Comparison of ENCODE assay signal across 18 cellular contexts in genomic region chr12:125097427-125097826, GRCh38. TPM values are rescaled to one million over a fixed set of nuclear protein-coding genes. Genes with fewer than 3 reads are reported as not detected.
A peak's percentile ranks its signal among the peaks of the same experiment; 100 is the strongest.
DNase-seq lines count a peak whose midpoint lies in the region; ATAC-seq, FAIRE-seq and TF ChIP-seq lines count a peak whose summit lies in the region.
"Had no signal": no experiment of that assay in that cellular context is flagged by ENCODE, and none has a peak within 500 bp of the region (broad histone marks: within the 10 kb centered on the region; RNA-seq: fewer than 3 reads in every experiment).

No MANE protein-coding gene starts in this region.

- no peak overlapping the region for H3K23ac ChIP-seq in H9 (ENCODE audit: insufficient read length, low read depth, low read length)

- no peak overlapping the region for H4K91ac ChIP-seq in H9 (ENCODE audit: insufficient read length, low read depth, low read length)

- no peak overlapping the region for H3T11ph ChIP-seq in H9 (ENCODE audit: low read length)

- H2BK12ac ChIP-seq in H9 (ENCODE audit: insufficient read length, low read depth, low read length): no peak overlapping the region

- no peaks in the 10 kb centered on the region for H3K9me3 Mint-ChIP-seq in activated CD4-positive, alpha-beta T cell treated with anti-CD3 and anti-CD28 coated beads for 36 hours (ENCODE audit: low read depth)
- H3K9me3 Mint-ChIP-seq in H9: no peaks in the 10 kb centered on the region
- H3K9me3 Mint-ChIP-seq: CD4-positive, CD25-positive, alpha-beta regulatory T cell had no signal

- H4K8ac ChIP-seq in H9 (replicated peaks; ENCODE audit: insufficient read length, low read depth, low read length): no peak overlapping the region

- H2AFZ ChIP-seq in H9 (ENCODE audit: low read length): no peak overlapping the region
- no peak overlapping the region for H2AFZ ChIP-seq in K562 (ENCODE audit: low read depth, low read length)

- H3K56ac ChIP-seq in H9 (ENCODE audit: insufficient read length, low read depth, low read length): no peak overlapping the region

- DNase-seq in activated CD4-positive, alpha-beta T cell treated with anti-CD3 and anti-CD28 coated beads for 36 hours: no peak
- DNase-seq in activated CD4-positive, alpha-beta T cell treated with anti-CD3 and anti-CD28 coated beads for 48 hours: no peak
- DNase-seq in H9 (no peak), K562 (ENCODE audit: extremely low read depth in 1 of 4, low spot score in 3 of 4) (no peak), lung microvascular endothelial cell (ENCODE audit: low read depth in 2 of 2) (peak; percentile 20 to 55), frontal cortex (ENCODE audit: low spot score in 2 of 2) (no peak)
- DNase-seq: Calu3; CD4-positive, CD25-positive, alpha-beta regulatory T cell; DMS 273 treated with DMSO at 0.1 percent for 48 hours; GOT3 had no signal

- no peak overlapping the region for H3K4ac ChIP-seq in H9 (ENCODE audit: low read depth, low read length)

- no peaks in the 10 kb centered on the region for H3K4me1 ChIP-seq in H9 (ENCODE audit: insufficient read depth, low read length)
- peaks cover 3 to 19% of the 10 kb centered on the region in 2 experiments; a peak in 4 of 5 replicates for H3K4me1 ChIP-seq in K562 (replicated peaks in 1 of 2; ENCODE audit: control insufficient read depth in 2 of 2, insufficient read depth in 2 of 2, low read length in 2 of 2)
- H3K4me1 ChIP-seq: HAP-1 had no signal

- no peak for TF ChIP-seq POLR2A in K562 (conservative IDR thresholded peaks at IDR 0.05)

- H3K18ac ChIP-seq in H9 (ENCODE audit: insufficient read length, low read depth, low read length): no peak overlapping the region

- H3K23me2 ChIP-seq in H9 (ENCODE audit: insufficient read length, low read depth, low read length, poor library complexity, severe bottlenecking): no peaks in the 10 kb centered on the region

- intact Hi-C loops in activated CD4-positive, alpha-beta T cell treated with anti-CD3 and anti-CD28 coated beads for 36 hours (cut with DNase I, micrococcal nuclease): no loop called here
- intact Hi-C loops in K562 (cut with micrococcal nuclease): no loop called here

- no CpG with 5 or more reads among the region's 12 CpGs for WGBS in H9 (ENCODE audit: extremely low coverage, insufficient read length, low lambda C conversion rate)
- WGBS in K562 (ENCODE audit: insufficient coverage, low coverage, missing lambda C conversion rate): 43% methylated on average over 10 of the region's 12 CpGs

- TF ChIP-seq CTCF in H9 (conservative IDR thresholded peaks at IDR 0.05): no peak
- TF ChIP-seq CTCF in K562 (IDR thresholded peaks at IDR 0.05 in 2 of 3, conservative IDR thresholded peaks at IDR 0.05 in 1 of 3; ENCODE audit: insufficient read depth in 2 of 3, low read depth in 1 of 3, low read length in 3 of 3): no peak

- ATAC-seq in activated CD4-positive, alpha-beta T cell treated with anti-CD3 and anti-CD28 coated beads for 36 hours: peak; percentile 12
- peak; percentile 19 for ATAC-seq in K562
- ATAC-seq in HG03108 (IDR thresholded peaks at IDR 0.05; ENCODE audit: unreplicated experiment): no peak
- no peak for ATAC-seq in GM21786 (IDR thresholded peaks at IDR 0.05; ENCODE audit: unreplicated experiment)
- ATAC-seq: GM12878, HepG2 had no signal

- CTCF ChIA-PET in activated CD4-positive, alpha-beta T cell treated with anti-CD3 and anti-CD28 coated beads for 36 hours (lab: Charles Lee): no interaction called here
- CTCF ChIA-PET in K562 (lab: Yijun Ruan, JAX; ENCODE audit: low intra/inter-chr PET ratio): no interaction called here

- no peak overlapping the region for H3K4me3 ChIP-seq in K562
- H3K4me3 ChIP-seq: GM12878, HAP-1 had no signal

- no peak overlapping the region for H3K27ac Mint-ChIP-seq in activated CD4-positive, alpha-beta T cell treated with anti-CD3 and anti-CD28 coated beads for 36 hours
- H3K27ac Mint-ChIP-seq in H9: peak overlapping the region in 2 of 3 experiments; percentile 30 to 70; a peak in 2 of 7 replicates

- H3K27me3 Mint-ChIP-seq in activated CD4-positive, alpha-beta T cell treated with anti-CD3 and anti-CD28 coated beads for 36 hours: no peaks in the 10 kb centered on the region
- H3K27me3 Mint-ChIP-seq in H9 (ENCODE audit: low read depth): no peaks in the 10 kb centered on the region; the same call in 1 of the 2 replicates
- H3K27me3 Mint-ChIP-seq: CD4-positive, CD25-positive, alpha-beta regulatory T cell had no signal

- no peaks in the 10 kb centered on the region for H3K27me3 ChIP-seq in H9 (ENCODE audit: insufficient read depth, low read length)
- peaks cover 0 to 12% of the 10 kb centered on the region in 2 experiments; a peak in 1 of 5 replicates for H3K27me3 ChIP-seq in K562 (ENCODE audit: control insufficient read depth in 2 of 2, insufficient read depth in 2 of 2, low read length in 2 of 2)

- H2BK5ac ChIP-seq in H9 (ENCODE audit: insufficient read length, low read length): no peak overlapping the region

- no TSS peak for BruUV-seq in K562 (replicated peaks; lab: Mats Ljungman, UMichigan)

- H3K79me2 ChIP-seq in H9 (ENCODE audit: insufficient read depth, low read length): no peaks in the 10 kb centered on the region
- H3K79me2 ChIP-seq in K562 (ENCODE audit: control insufficient read depth, insufficient read depth, low read length): no peaks in the 10 kb centered on the region

- peaks cover 3% of the 10 kb centered on the region for H3K36me3 Mint-ChIP-seq in activated CD4-positive, alpha-beta T cell treated with anti-CD3 and anti-CD28 coated beads for 36 hours (ENCODE audit: low read depth)
- H3K36me3 Mint-ChIP-seq in H9 (ENCODE audit: insufficient read depth in 1 of 3, low read depth in 3 of 3): peaks cover 0 to 13% (median 2%) of the 10 kb centered on the region in 3 experiments; a peak in 3 of 7 replicates

- FAIRE-seq in K562 (lab: Jason Lieb, UNC) (no peak), frontal cortex (lab: Jason Lieb, UNC) (no peak)
- FAIRE-seq: GM12878, GM18507, HepG2, HTR-8/SVneo had no signal

- no peaks in the 10 kb centered on the region for H3K79me1 ChIP-seq in H9 (ENCODE audit: insufficient read depth, low read depth, low read length, poor library complexity, severe bottlenecking)

- no peaks in the 10 kb centered on the region for H3K9me1 ChIP-seq in K562 (ENCODE audit: control insufficient read depth, insufficient read depth, low read length)

- H3K9me3 ChIP-seq in H9 (ENCODE audit: control insufficient read depth, low read depth, low read length): no peaks in the 10 kb centered on the region
- H3K9me3 ChIP-seq in K562 (replicated peaks; ENCODE audit: control insufficient read depth, insufficient read depth, low read depth, low read length): no peaks in the 10 kb centered on the region
- H3K9me3 ChIP-seq: HAP-1 had no signal

- H2AK5ac ChIP-seq in H9 (ENCODE audit: insufficient read length, low read length): no peak overlapping the region

- in situ Hi-C loops in K562 (cut with MboI): no loop called here

- H3K9ac ChIP-seq in H9 (ENCODE audit: extremely low read depth, insufficient read length, low read length) (no peak overlapping the region), K562 (ENCODE audit: insufficient read depth in 1 of 2, low read depth in 2 of 2, low read length in 2 of 2) (no peak overlapping the region)

- H3K27ac ChIP-seq in H9 (ENCODE audit: insufficient read length, low read depth, low read length): no peak overlapping the region
- no peak overlapping the region for H3K27ac ChIP-seq in K562 (ENCODE audit: extremely low read depth, low read depth, low read length)
- H3K27ac ChIP-seq: 22Rv1 had no signal

- H3K4me2 ChIP-seq in H9 (ENCODE audit: insufficient read depth, insufficient read length, low read length) (no peak overlapping the region), K562 (ENCODE audit: insufficient read depth, low read length) (no peak overlapping the region)

- TF ChIP-seq EP300 in K562 (IDR thresholded peaks at IDR 0.05; ENCODE audit: low read length): no peak

- no peak overlapping the region for H4K5ac ChIP-seq in H9 (ENCODE audit: insufficient read length, low read depth, low read length)

- H3K4me3 Mint-ChIP-seq in activated CD4-positive, alpha-beta T cell treated with anti-CD3 and anti-CD28 coated beads for 36 hours: no peak overlapping the region
- no peak overlapping the region for H3K4me3 Mint-ChIP-seq in H9

- no peak overlapping the region for H2BK15ac ChIP-seq in H9 (ENCODE audit: low read depth, low read length)

- H3K36me3 ChIP-seq in K562 (ENCODE audit: control insufficient read depth, insufficient read depth, low read length): no peaks in the 10 kb centered on the region

- H4K20me1 ChIP-seq in H9 (ENCODE audit: control insufficient read depth, insufficient read depth, insufficient read length) (no peaks in the 10 kb centered on the region), K562 (replicated peaks; ENCODE audit: control insufficient read depth, insufficient read depth, low read length) (no peaks in the 10 kb centered on the region; the same call in 1 of the 2 replicates)

- H3K14ac ChIP-seq in H9 (ENCODE audit: insufficient read depth, low read length): no peak overlapping the region

- POLR2A ChIA-PET in activated CD4-positive, alpha-beta T cell treated with anti-CD3 and anti-CD28 coated beads for 36 hours (lab: Charles Lee): no interaction called here
- POLR2A ChIA-PET in K562 (lab: Yijun Ruan, JAX): no interaction called here

- H2BK120ac ChIP-seq in H9 (ENCODE audit: low read depth, low read length, poor library complexity, severe bottlenecking): no peak overlapping the region

- H2BK20ac ChIP-seq in H9 (ENCODE audit: low read depth, low read length, poor library complexity, severe bottlenecking): no peak overlapping the region

- TF ChIP-seq RAD21 in K562 (CRISPR knock-in tag; conservative IDR thresholded peaks at IDR 0.05 in 1 of 2, IDR thresholded peaks at IDR 0.05 in 1 of 2): no peak

- H3K4me1 Mint-ChIP-seq in activated CD4-positive, alpha-beta T cell treated with anti-CD3 and anti-CD28 coated beads for 36 hours: peaks cover 10% of the 10 kb centered on the region
- peaks cover 0 to 10% of the 10 kb centered on the region in 2 experiments; a peak in 2 of 4 replicates for H3K4me1 Mint-ChIP-seq in H9

RNA-seq across cellular contexts. Expression of gene AACS, which starts 32.2 kb away (rescaled TPM):
- 10 to 100 TPM; 13.9 to 16.6 TPM for total RNA-seq in activated CD4-positive, alpha-beta T cell treated with anti-CD3 and anti-CD28 coated beads for 36 hours
- 32.7 and 35.0 TPM in 2 replicates for total RNA-seq in H9 (2021)
- total RNA-seq in K562 (2011; cell fraction: chromatin; rRNA removed; ENCODE audit: low replicate concordance): 70.2 and 94.5 TPM in 2 replicates
- total RNA-seq in K562 (2011; cell fraction: nucleolus; rRNA removed): 32.8 and 38.7 TPM in 2 replicates
- 53.8 and 66.5 TPM in 2 replicates for total RNA-seq in K562 (2011; cell fraction: nucleoplasm; rRNA removed)
- total RNA-seq in K562 (2014; rRNA removed): 5.9 and 8.0 TPM in 2 replicates
- 4.3 and 5.5 TPM in 2 replicates for total RNA-seq in K562 (2014; rRNA removed; fragmentation: Illumina TruSeq; extraction: Trizol)
- 4.9 and 6.0 TPM in 2 replicates for total RNA-seq in K562 (2015; rRNA removed; fragmentation: Illumina TruSeq; extraction: Trizol)
- 13.0 and 13.5 TPM in 2 replicates for total RNA-seq in K562 (2021)
- polyA plus RNA-seq in K562 (2011; rRNA removed): 5.5 and 6.3 TPM in 2 replicates
- 4.7 and 6.1 TPM in 2 replicates for polyA plus RNA-seq in K562 (2011; cell fraction: cytosol; rRNA removed)
- polyA plus RNA-seq in K562 (2011; cell fraction: nucleus; rRNA removed): 13.1 and 25.4 TPM in 2 replicates
- polyA plus RNA-seq in K562 (2012): 8.4 and 12.8 TPM in 2 replicates
- 6.2 and 7.5 TPM in 2 replicates for polyA plus RNA-seq in K562 (2014; fragmentation: Illumina TruSeq; extraction: Trizol)
- 1 to 10 TPM; 2.4 TPM for polyA plus RNA-seq in K562 (2014; fragmentation: Nextera tagmentation; extraction: Ambion mirVana)
- 6.7 and 8.0 TPM in 2 replicates for polyA plus RNA-seq in K562 (2014; rRNA removed)
- 9.2 and 16.2 TPM in 2 replicates for polyA minus RNA-seq in K562 (2011; rRNA and poly(A)+ RNA removed)
- polyA minus RNA-seq in K562 (2011; cell fraction: cytosol; rRNA and poly(A)+ RNA removed): 4.3 and 8.6 TPM in 2 replicates
- 10.0 and 10.8 TPM in 2 replicates for polyA minus RNA-seq in K562 (2011; cell fraction: nucleus; rRNA and poly(A)+ RNA removed)
- 16.7 and 22.0 TPM in 2 replicates for total RNA-seq in lung microvascular endothelial cell
- 28.1 TPM for total RNA-seq in frontal cortex

Comparison
In these comparisons a context has a peak if more than half of its experiments do, and no peak if none do; other contexts are left out.
1. ATAC-seq: peak in activated CD4-positive, alpha-beta T cell treated with anti-CD3 and anti-CD28 coated beads for 36 hours (single experiment) and K562 (single experiment); none in HG03108 (single experiment) and GM21786 (single experiment).
2. DNase-seq: peak in lung microvascular endothelial cell (2 of 2); none in activated CD4-positive, alpha-beta T cell treated with anti-CD3 and anti-CD28 coated beads for 36 hours (single experiment), activated CD4-positive, alpha-beta T cell treated with anti-CD3 and anti-CD28 coated beads for 48 hours (single experiment), H9 (single experiment), K562 (0 of 4) and frontal cortex (0 of 2).